In the genomic region with DNA sequence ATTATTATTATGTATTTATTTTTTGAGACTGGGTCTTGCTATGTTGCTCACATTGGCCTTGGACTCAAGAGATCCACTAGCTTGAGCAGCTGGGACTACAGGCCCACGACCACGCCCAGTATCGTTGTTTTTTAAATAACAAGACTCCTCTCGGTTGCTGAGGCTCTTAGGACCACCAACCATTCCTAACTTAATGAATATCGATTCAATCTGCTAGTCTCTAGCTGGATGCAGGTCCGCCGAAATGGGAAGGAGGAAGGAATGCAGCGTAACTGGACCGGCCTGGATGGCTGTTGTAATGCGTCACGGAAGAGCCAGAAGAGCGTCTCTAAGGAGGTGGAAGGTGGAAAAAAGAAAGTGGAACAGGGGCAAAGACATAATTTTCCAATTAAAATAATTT, we compare ENCODE assay signal across 8 cellular contexts. TPM values are rescaled to one million over a fixed set of nuclear protein-coding genes. Genes with fewer than 3 reads are reported as not detected.
DNase-seq lines count a peak whose midpoint lies in the region; ATAC-seq and TF ChIP-seq lines count a peak whose summit lies in the region.

No MANE protein-coding gene starts in this region.

- H3K4me3 ChIP-seq in MM.1S (ENCODE audit: low read length): no peak overlapping the region

- no peaks in the 10 kb centered on the region for H3K27me3 ChIP-seq in MM.1S (replicated peaks; ENCODE audit: insufficient read depth, low read length)

- DNase-seq in CD14-positive monocyte (ENCODE audit: low spot score): no peak
- no peak for DNase-seq in MM.1S
- DNase-seq in effector memory CD8-positive, alpha-beta T cell: no peak
- no peak for DNase-seq in activated CD4-positive, CD25-positive, alpha-beta regulatory T cell (lab: John Stamatoyannopoulos, UW)
- DNase-seq in NCI-H526 treated with DMSO at 0.1 percent for 48 hours (lab: John Stamatoyannopoulos, UW): no peak
- no peak for DNase-seq in NCI-H1436 treated with DMSO at 0.1 percent for 48 hours (lab: John Stamatoyannopoulos, UW)

- peaks cover 7% of the 10 kb centered on the region for H3K4me1 ChIP-seq in MM.1S (ENCODE audit: low read length)

- H3K9me3 Mint-ChIP-seq in CD14-positive monocyte (no peaks in the 10 kb centered on the region), nephron (peaks cover 2% of the 10 kb centered on the region)
- no peaks in the 10 kb centered on the region for H3K9me3 Mint-ChIP-seq in effector memory CD8-positive, alpha-beta T cell

- H3K79me2 ChIP-seq in MM.1S (ENCODE audit: low read length): peaks cover 65% of the 10 kb centered on the region

- intact Hi-C loops in CD14-positive monocyte (cut with micrococcal nuclease): loop anchor here (5.0 to 10.0 kb wide), 2 partner anchors 49 to 709 kb away; partner anchors contain the start of gene BNIP2 (in 1 of the 2)

- no peak overlapping the region for H3K9ac ChIP-seq in MM.1S (ENCODE audit: low read length)

- H3F3A ChIP-seq in MM.1S (ENCODE audit: insufficient read depth, low read length): peaks cover 8% of the 10 kb centered on the region; the same call in 1 of the 2 replicates

- TF ChIP-seq CTCF in CD14-positive monocyte (IDR thresholded peaks at IDR 0.05): no peak
- TF ChIP-seq CTCF in MM.1S (IDR thresholded peaks at IDR 0.05; ENCODE audit: low read length): no peak
- no peak for TF ChIP-seq CTCF in nephron (IDR thresholded peaks at IDR 0.05; ENCODE audit: unreplicated experiment in 3 of 3)

- H4K20me1 ChIP-seq in MM.1S (ENCODE audit: insufficient read depth, low read length): no peaks in the 10 kb centered on the region

- H3K4me2 ChIP-seq in MM.1S (ENCODE audit: low read depth, low read length): peak overlapping the region; percentile 54; the same call in 1 of the 2 replicates

- H3K9me3 ChIP-seq in MM.1S (replicated peaks; ENCODE audit: insufficient read depth, low read length): no peaks in the 10 kb centered on the region

- H3K4me3 Mint-ChIP-seq in CD14-positive monocyte (peak overlapping the region; percentile 94 to 99), nephron (peak overlapping the region; percentile 87 to 98 (median 98))
- H3K4me3 Mint-ChIP-seq in effector memory CD8-positive, alpha-beta T cell: peak overlapping the region; percentile 90 to 92

- H3K36me3 Mint-ChIP-seq in CD14-positive monocyte: peaks cover 23 to 47% of the 10 kb centered on the region in 2 donors
- H3K36me3 Mint-ChIP-seq in effector memory CD8-positive, alpha-beta T cell (ENCODE audit: insufficient read depth): peaks cover 39% of the 10 kb centered on the region
- H3K36me3 Mint-ChIP-seq in nephron (ENCODE audit: low read depth): peaks cover 13% of the 10 kb centered on the region

- H3K9me2 ChIP-seq in MM.1S (replicated peaks; ENCODE audit: insufficient read depth, low read length): no peaks in the 10 kb centered on the region

- no peaks in the 10 kb centered on the region for H3K36me3 ChIP-seq in MM.1S (replicated peaks; ENCODE audit: insufficient read depth, low read length)

- H3K27me3 Mint-ChIP-seq in CD14-positive monocyte (ENCODE audit: low read depth in 3 of 3) (peaks cover 0 to 4% (median 4%) of the 10 kb centered on the region in 3 donors), nephron (ENCODE audit: low read depth) (peaks cover 5% of the 10 kb centered on the region)
- no peaks in the 10 kb centered on the region for H3K27me3 Mint-ChIP-seq in effector memory CD8-positive, alpha-beta T cell

- H3K27ac ChIP-seq in MM.1S (ENCODE audit: low read length): no peak overlapping the region

- H2AFZ ChIP-seq in MM.1S (ENCODE audit: low read length): no peak overlapping the region

- H3K27ac Mint-ChIP-seq in CD14-positive monocyte: peak overlapping the region; percentile 97 to 100 (median 99)
- H3K27ac Mint-ChIP-seq in effector memory CD8-positive, alpha-beta T cell: peak overlapping the region in 1 of 2 donors; percentile 100
- H3K27ac Mint-ChIP-seq in nephron: peak overlapping the region; percentile 98 to 99 (median 99)

- ATAC-seq in effector memory CD8-positive, alpha-beta T cell (replicated peaks): no peak
- no peak for ATAC-seq in HG03196 (IDR thresholded peaks at IDR 0.05; ENCODE audit: unreplicated experiment)

- H3K4me1 Mint-ChIP-seq in CD14-positive monocyte (peaks cover 69% of the 10 kb centered on the region), nephron (peaks cover 74% of the 10 kb centered on the region)
- peaks cover 56 to 69% of the 10 kb centered on the region in 2 donors for H3K4me1 Mint-ChIP-seq in effector memory CD8-positive, alpha-beta T cell (ENCODE audit: low read depth in 2 of 2)

RNA-seq across cellular contexts. Expression of gene ANXA2, which starts 1.7 kb away (rescaled TPM):
- polyA plus RNA-seq in CD14-positive monocyte: 1,000 to 10,000 TPM; 2,046 to 2,079 TPM
